15 cellular contexts compared by ENCODE assay signal in genomic region chr7:120334475-120334874, GRCh38.
DNase-seq lines count a peak whose midpoint lies in the region; ATAC-seq lines count a peak whose summit lies in the region.
"Had no signal": no experiment of that assay in that cellular context is flagged by ENCODE, and none has a peak within 500 bp of the region (broad histone marks: within the 10 kb centered on the region; RNA-seq: fewer than 3 reads in every experiment).

No MANE protein-coding gene starts in this region.

- no peaks in the 10 kb centered on the region for H3K4me1 ChIP-seq in neuronal stem cell (ENCODE audit: control insufficient read depth in 2 of 2, insufficient read depth in 1 of 2, low read depth in 1 of 2, low read length in 2 of 2)
- H3K4me1 ChIP-seq in trophoblast cell (ENCODE audit: control insufficient read depth in 1 of 2, insufficient read depth in 2 of 2, low read length in 2 of 2) = no peaks in the 10 kb centered on the region
- H3K4me1 ChIP-seq: parathyroid adenoma, upper lobe of right lung had no signal

- no peak overlapping the region for H4K12ac ChIP-seq in trophoblast cell (ENCODE audit: low read depth, low read length)

- H2AFZ ChIP-seq in neuronal stem cell (ENCODE audit: low read length) (no peak overlapping the region), trophoblast cell (ENCODE audit: insufficient read depth, low read length, poor library complexity) (no peak overlapping the region)
- H2AFZ ChIP-seq: parathyroid adenoma had no signal

- intact Hi-C loops in left colon (cut with DNase I, micrococcal nuclease) = no loop called here

- no peaks in the 10 kb centered on the region for H3K79me1 ChIP-seq in neuronal stem cell (ENCODE audit: low read depth, low read length)
- no peaks in the 10 kb centered on the region for H3K79me1 ChIP-seq in trophoblast cell (ENCODE audit: low read length)

- H3K4me2 ChIP-seq in neuronal stem cell (ENCODE audit: insufficient read depth, low read length, poor library complexity, severe bottlenecking) (no peak overlapping the region), trophoblast cell (ENCODE audit: low read length) (no peak overlapping the region)

- H3K27me3 ChIP-seq in neuronal stem cell (ENCODE audit: control insufficient read depth in 3 of 3, insufficient read depth in 3 of 3, low read depth in 1 of 3, low read length in 3 of 3) (no peaks in the 10 kb centered on the region), trophoblast cell (ENCODE audit: insufficient read depth, low read length) (no peaks in the 10 kb centered on the region)
- H3K27me3 ChIP-seq: upper lobe of right lung had no signal

- no peaks in the 10 kb centered on the region for H3K36me3 ChIP-seq in neuronal stem cell (replicated peaks in 1 of 2; ENCODE audit: control insufficient read depth in 2 of 2, insufficient read depth in 2 of 2, low read length in 2 of 2)
- no peaks in the 10 kb centered on the region for H3K36me3 ChIP-seq in trophoblast cell (ENCODE audit: control insufficient read depth in 1 of 2, insufficient read depth in 2 of 2, low read length in 2 of 2)
- H3K36me3 ChIP-seq: upper lobe of right lung had no signal

- H3K4me3 ChIP-seq in neuronal stem cell (ENCODE audit: low read length in 2 of 2) = no peak overlapping the region
- no peak overlapping the region for H3K4me3 ChIP-seq in trophoblast cell (ENCODE audit: low read depth, low read length)
- H3K4me3 ChIP-seq: upper lobe of right lung had no signal

- H3K9me3 ChIP-seq in neuronal stem cell (replicated peaks in 1 of 2; ENCODE audit: control insufficient read depth in 2 of 2, insufficient read depth in 1 of 2, low read depth in 1 of 2, low read length in 2 of 2) = no peaks in the 10 kb centered on the region
- H3K9me3 ChIP-seq in trophoblast cell (ENCODE audit: insufficient read depth, low read depth, low read length) = no peaks in the 10 kb centered on the region
- H3K9me3 ChIP-seq: upper lobe of right lung had no signal

- no peak overlapping the region for H2BK5ac ChIP-seq in neuronal stem cell (ENCODE audit: low read length)
- H2BK5ac ChIP-seq in trophoblast cell (ENCODE audit: low read depth, low read length, poor library complexity) = no peak overlapping the region

- H2BK120ac ChIP-seq in neuronal stem cell (ENCODE audit: low read depth, low read length) = no peak overlapping the region
- H2BK120ac ChIP-seq in trophoblast cell (ENCODE audit: insufficient read depth, low read length, poor library complexity) = no peak overlapping the region

- H4K91ac ChIP-seq in neuronal stem cell (ENCODE audit: low read depth, low read length, poor library complexity) = no peak overlapping the region
- no peak overlapping the region for H4K91ac ChIP-seq in trophoblast cell (ENCODE audit: low read depth, low read length)

- no peak overlapping the region for H2BK12ac ChIP-seq in neuronal stem cell (ENCODE audit: low read length)
- no peak overlapping the region for H2BK12ac ChIP-seq in trophoblast cell (ENCODE audit: low read length)

- H3K27ac ChIP-seq in neuronal stem cell (replicated peaks; ENCODE audit: low read length) (no peak overlapping the region), trophoblast cell (ENCODE audit: low read depth, low read length) (no peak overlapping the region)
- H3K27ac ChIP-seq: parathyroid adenoma, upper lobe of right lung had no signal

- H2AK5ac ChIP-seq in neuronal stem cell (ENCODE audit: low read depth, low read length) (no peak overlapping the region), trophoblast cell (ENCODE audit: low read length) (no peak overlapping the region)

- H4K8ac ChIP-seq in neuronal stem cell (ENCODE audit: low read depth, low read length) = no peak overlapping the region
- H4K8ac ChIP-seq in trophoblast cell (ENCODE audit: low read depth, low read length) = no peak overlapping the region

- H3K4ac ChIP-seq in neuronal stem cell (ENCODE audit: low read length) (no peak overlapping the region), trophoblast cell (ENCODE audit: low read depth, low read length) (no peak overlapping the region)

- no CpG with 5 or more reads among the region's 1 CpG for WGBS in neuronal stem cell (ENCODE audit: extremely low coverage in 2 of 2, insufficient read length in 2 of 2, insufficient replicate concordance in 1 of 2), 2 donors
- no CpG with 5 or more reads among the region's 1 CpG for WGBS in trophoblast cell (ENCODE audit: extremely low coverage, insufficient coverage, insufficient read length)

- no peaks in the 10 kb centered on the region for H3K79me2 ChIP-seq in trophoblast cell (ENCODE audit: control insufficient read depth, insufficient read depth, low read length, poor library complexity)
- H3K79me2 ChIP-seq: parathyroid adenoma had no signal

- ATAC-seq in GM18499 (IDR thresholded peaks at IDR 0.05; ENCODE audit: insufficient read depth, unreplicated experiment) (peak; percentile 83), GM19397 (IDR thresholded peaks at IDR 0.05; ENCODE audit: unreplicated experiment) (peak; percentile 96), HG02642 (IDR thresholded peaks at IDR 0.05; ENCODE audit: poor library complexity, unreplicated experiment) (peak; percentile 94), HG03196 (IDR thresholded peaks at IDR 0.05; ENCODE audit: unreplicated experiment) (peak; percentile 99), left colon (no peak)
- ATAC-seq: activated T-cell treated with anti-CD3 and anti-CD28 coated beads, Interleukin-2, amount 50 U/mL, for 72 hours; upper lobe of right lung had no signal

- DNase-seq in neuronal stem cell (ENCODE audit: low spot score) = no peak
- no peak for DNase-seq in DMS153 (lab: John Stamatoyannopoulos, UW)
- DNase-seq in left colon = no peak
- DNase-seq in trophoblast cell = no peak
- DNase-seq: activated CD4-positive, CD25-positive, alpha-beta regulatory T cell; activated T-cell treated with anti-CD3 and anti-CD28 coated beads, Interleukin-2, amount 50 U/mL, for 72 hours; aorta; NCI-H2107; stimulated activated CD4-positive, alpha-beta T cell treated with anti-CD3 and anti-CD28 coated beads, Interleukin-15, amount 100 ng/mL, for 24 hours; upper lobe of right lung had no signal

- no peak overlapping the region for H3K9ac ChIP-seq in neuronal stem cell (ENCODE audit: low read depth, low read length, poor library complexity)
- H3K9ac ChIP-seq in trophoblast cell (ENCODE audit: low read length) = no peak overlapping the region
- H3K9ac ChIP-seq: parathyroid adenoma had no signal

- no peak overlapping the region for H2BK15ac ChIP-seq in neuronal stem cell (ENCODE audit: low read length)

- H3K18ac ChIP-seq in neuronal stem cell (ENCODE audit: low read length) (no peak overlapping the region), trophoblast cell (ENCODE audit: low read length) (no peak overlapping the region)

- H3K14ac ChIP-seq in neuronal stem cell (ENCODE audit: low read length) = no peak overlapping the region
- H3K14ac ChIP-seq in trophoblast cell (ENCODE audit: low read length) = no peak overlapping the region

- no peak overlapping the region for H3K23ac ChIP-seq in neuronal stem cell (ENCODE audit: low read depth, low read length, poor library complexity)
- H3K23ac ChIP-seq in trophoblast cell (ENCODE audit: low read length) = no peak overlapping the region
